In the genomic region with DNA sequence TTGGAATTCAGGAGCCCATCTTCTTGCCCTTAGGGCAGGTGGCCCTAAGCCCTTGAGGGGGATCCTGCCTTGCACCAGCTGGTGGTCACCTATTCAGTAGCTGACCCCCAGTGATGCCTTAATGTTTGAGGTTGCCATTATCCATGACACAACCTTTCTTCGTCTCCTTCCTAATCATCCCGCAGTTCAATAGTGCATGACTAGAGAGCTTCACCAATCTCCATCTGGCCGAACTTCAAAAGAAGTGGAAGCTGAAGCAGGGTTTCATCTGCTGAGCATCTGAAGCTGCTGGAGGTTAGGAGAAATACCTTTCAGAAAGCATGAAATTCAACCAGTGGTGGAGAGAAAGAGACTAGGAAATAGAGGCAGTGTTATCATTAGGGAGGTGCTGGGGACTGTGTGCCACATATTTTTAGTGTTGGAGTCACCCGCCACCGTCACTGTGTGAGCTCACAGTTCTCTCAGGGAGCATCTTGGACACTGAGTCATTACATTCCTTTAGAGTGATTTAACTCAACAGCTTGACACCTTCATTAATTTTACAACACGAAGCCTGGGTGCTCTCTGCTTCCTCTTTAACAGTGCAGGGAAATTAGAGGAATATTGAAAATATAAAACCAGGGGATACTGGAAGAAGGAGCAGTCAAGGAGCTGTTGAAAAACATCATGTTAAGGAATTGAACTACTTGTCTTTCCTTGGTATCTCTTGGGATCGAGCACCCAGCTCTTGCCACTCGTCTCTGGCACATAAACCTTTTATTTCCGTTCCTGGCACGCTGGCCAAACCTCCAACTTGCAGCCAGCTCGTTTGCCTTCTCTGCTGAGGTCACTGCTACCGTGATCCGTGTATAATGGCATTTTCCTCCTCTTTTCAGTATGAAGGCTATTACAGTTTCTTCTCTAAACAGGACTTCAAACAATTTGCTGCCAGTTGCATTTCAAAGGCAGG, we compare ENCODE assay signal across 12 cellular contexts. TPM values are rescaled to one million over a fixed set of nuclear protein-coding genes. Genes with fewer than 3 reads are reported as not detected.
DNase-seq lines count a peak whose midpoint lies in the region; ATAC-seq and TF ChIP-seq lines count a peak whose summit lies in the region.
"Had no signal": no experiment of that assay in that cellular context is flagged by ENCODE, and none has a peak within 500 bp of the region (broad histone marks: within the 10 kb centered on the region; RNA-seq: fewer than 3 reads in every experiment).

No MANE protein-coding gene starts in this region.

- H2BK5ac ChIP-seq in IMR-90 (ENCODE audit: low read depth, low read length, poor library complexity, severe bottlenecking), result peak overlapping the region; percentile 98
- peak overlapping the region; percentile 74 for H2BK5ac ChIP-seq in mesenchymal stem cell (ENCODE audit: low read depth, low read length, poor library complexity, severe bottlenecking)

- H3K4me3 ChIP-seq in IMR-90 (ENCODE audit: insufficient read depth, low read depth, low read length) (peak overlapping the region; percentile 36; the same call in 1 of the 2 replicates), mesenchymal stem cell (ENCODE audit: insufficient read depth in 1 of 2, low read depth in 1 of 2, low read length in 2 of 2) (no peak overlapping the region)
- H3K4me3 ChIP-seq: tibial nerve had no signal

- H2AK5ac ChIP-seq in IMR-90 (ENCODE audit: low read depth, low read length) (peak overlapping the region; percentile 87), mesenchymal stem cell (ENCODE audit: low read length, severe bottlenecking) (peak overlapping the region; percentile 81)

- H3K36me3 ChIP-seq in IMR-90 (ENCODE audit: control insufficient read depth, insufficient read depth, low read length) (no peaks in the 10 kb centered on the region), mesenchymal stem cell (ENCODE audit: control insufficient read depth in 1 of 2, insufficient read depth in 2 of 2, low read depth in 1 of 2, low read length in 2 of 2) (no peaks in the 10 kb centered on the region)
- H3K36me3 ChIP-seq: tibial nerve had no signal

- TF ChIP-seq CTCF in IMR-90 (conservative IDR thresholded peaks at IDR 0.05; ENCODE audit: low read depth, low read length), result no peak

- H3K27me3 Mint-ChIP-seq in dendritic cell treated with granulocyte-macrophage colony-stimulating factor and Interleukin-4, amounts not matched to agents 40 ng/mL and 50 ng/mL, for 4 days, result no peaks in the 10 kb centered on the region

- peak overlapping the region; percentile 2 for H2AFZ ChIP-seq in IMR-90 (replicated peaks; ENCODE audit: low read length, poor library complexity)
- H2AFZ ChIP-seq in mesenchymal stem cell (ENCODE audit: low read depth, low read length), result no peak overlapping the region

- peak overlapping the region; percentile 45 for H2BK15ac ChIP-seq in IMR-90 (ENCODE audit: low read depth, low read length)
- H2BK15ac ChIP-seq in mesenchymal stem cell (ENCODE audit: low read depth, poor library complexity, severe bottlenecking), result no peak overlapping the region

- dilution Hi-C loops in IMR-90 (cut with HindIII; ENCODE audit: low sequenced_read_pairs, unreplicated experiment), result no loop called here

- H3K27ac ChIP-seq in IMR-90 (ENCODE audit: insufficient read depth, low read length) (peak overlapping the region; percentile 67), mesenchymal stem cell (ENCODE audit: low read length, poor library complexity, severe bottlenecking) (peak overlapping the region; percentile 94)
- H3K27ac ChIP-seq: C4-2B, tibial nerve had no signal

- H2BK120ac ChIP-seq in IMR-90 (ENCODE audit: low read depth, low read length), result peak overlapping the region; percentile 77
- no peak overlapping the region for H2BK120ac ChIP-seq in mesenchymal stem cell (ENCODE audit: low read depth, low read length)

- H3K4ac ChIP-seq in IMR-90 (ENCODE audit: low read depth, low read length) (peak overlapping the region; percentile 87), mesenchymal stem cell (ENCODE audit: low read depth in 1 of 2, low read length in 2 of 2) (peak overlapping the region in 1 of 2 experiments; percentile 37)

- no peaks in the 10 kb centered on the region for H3K27me3 ChIP-seq in IMR-90 (ENCODE audit: control insufficient read depth, insufficient read depth, low read length)
- no peaks in the 10 kb centered on the region for H3K27me3 ChIP-seq in mesenchymal stem cell (ENCODE audit: control insufficient read depth in 1 of 2, insufficient read depth in 1 of 2, low read length in 2 of 2)
- H3K27me3 ChIP-seq: tibial nerve had no signal

- H4K91ac ChIP-seq in IMR-90 (ENCODE audit: insufficient read depth, low read depth, low read length), result peak overlapping the region; percentile 90
- H4K91ac ChIP-seq in mesenchymal stem cell (ENCODE audit: low read length), result peak overlapping the region; percentile 43

- H3K79me1 ChIP-seq in IMR-90 (ENCODE audit: low read depth in 1 of 2, low read length in 2 of 2) (peaks cover 37 to 46% of the 10 kb centered on the region in 2 experiments), mesenchymal stem cell (replicated peaks; ENCODE audit: low read length, poor library complexity, severe bottlenecking) (peaks cover 20% of the 10 kb centered on the region)

- H3K14ac ChIP-seq in IMR-90 (replicated peaks; ENCODE audit: low read depth, low read length) (peak overlapping the region; percentile 42), mesenchymal stem cell (ENCODE audit: low read length in 2 of 2) (peak overlapping the region in 1 of 2 experiments; percentile 71)

- H3K9me3 Mint-ChIP-seq in dendritic cell treated with granulocyte-macrophage colony-stimulating factor and Interleukin-4, amounts not matched to agents 40 ng/mL and 50 ng/mL, for 4 days, result no peaks in the 10 kb centered on the region

- no peaks in the 10 kb centered on the region for H3K9me3 ChIP-seq in IMR-90 (ENCODE audit: control insufficient read depth, insufficient read depth, low read length)
- no peaks in the 10 kb centered on the region for H3K9me3 ChIP-seq in mesenchymal stem cell (ENCODE audit: control insufficient read depth, low read length)
- H3K9me3 ChIP-seq: tibial nerve had no signal

- peak; percentile 76 for ATAC-seq in IMR-90 (ENCODE audit: low read depth)
- ATAC-seq in GM18861 (IDR thresholded peaks at IDR 0.05; ENCODE audit: unreplicated experiment), result no peak

- H3K18ac ChIP-seq in IMR-90 (ENCODE audit: low read depth, low read length) (peak overlapping the region; percentile 77), mesenchymal stem cell (ENCODE audit: low read depth in 1 of 2, low read length in 2 of 2) (peak overlapping the region; percentile 19 to 80)

- peak overlapping the region; percentile 34 for H3K56ac ChIP-seq in IMR-90 (ENCODE audit: extremely low read depth, insufficient read depth, low read length)

- WGBS in IMR-90 (ENCODE audit: extremely low coverage in 2 of 2, insufficient read length in 1 of 2), 2 experiments, result 0% methylated on average over 5 of the region's 13 CpGs; no CpG with 5 or more reads in 1 of the 2 experiments
- whole genome bisulfite sequencing in mesenchymal stem cell, result 7% methylated on average over 13 of the region's 13 CpGs

- TF ChIP-seq POLR2A in IMR-90 (IDR thresholded peaks at IDR 0.05; ENCODE audit: low read depth, low read length), result peak; percentile 40; the same call in 1 of the 2 replicates

- peaks cover 7% of the 10 kb centered on the region; the same call in 1 of the 2 replicates for H3K9me1 ChIP-seq in IMR-90 (ENCODE audit: insufficient read depth, low read length)

- H4K8ac ChIP-seq in IMR-90 (ENCODE audit: low read depth in 2 of 2, low read length in 2 of 2) (peak overlapping the region; percentile 67 to 85), mesenchymal stem cell (ENCODE audit: low read length) (no peak overlapping the region)

- TF ChIP-seq RAD21 in IMR-90 (IDR thresholded peaks at IDR 0.05; ENCODE audit: low read length), result no peak

- H3K23ac ChIP-seq in IMR-90 (ENCODE audit: low read depth, low read length) (peak overlapping the region; percentile 50), mesenchymal stem cell (ENCODE audit: low read length in 2 of 2) (no peak overlapping the region)

- DNase-seq in A172 (ENCODE audit: low spot score), result peak; percentile 92
- peak; percentile 93 for DNase-seq in IMR-90
- peak; percentile 91 for DNase-seq in mesenchymal stem cell
- DNase-seq in activated effector memory CD4-positive, alpha-beta T cell treated with anti-CD3 and anti-CD28 coated beads, Interleukin-2, amount 50 U/mL, for 16 hours, result no peak
- no peak for DNase-seq in NCI-H2196 (lab: John Stamatoyannopoulos, UW; ENCODE audit: unreplicated experiment)
- no peak for DNase-seq in NCI-H2171 treated with DMSO at 0.1 percent for 48 hours (lab: John Stamatoyannopoulos, UW)
- DNase-seq: activated gamma-delta T cell, NCI-H510A had no signal

- peak overlapping the region; percentile 47 for H3K27ac Mint-ChIP-seq in dendritic cell treated with granulocyte-macrophage colony-stimulating factor and Interleukin-4, amounts not matched to agents 40 ng/mL and 50 ng/mL, for 4 days

- H2BK12ac ChIP-seq in mesenchymal stem cell (ENCODE audit: low read length in 2 of 2), result peak overlapping the region; percentile 61 to 78

- intact Hi-C loops in IMR-90 (cut with micrococcal nuclease), result loop anchor here (5.0 kb wide), 1 partner anchor 479 kb away; no protein-coding TSS in a partner anchor
- intact Hi-C loops in dendritic cell treated with granulocyte-macrophage colony-stimulating factor and Interleukin-4, amounts not matched to agents 40 ng/mL and 50 ng/mL, for 4 days (cut with micrococcal nuclease), result no loop called here

- peak overlapping the region; percentile 87 for H4K5ac ChIP-seq in IMR-90 (ENCODE audit: low read depth, low read length)

- H4K20me1 ChIP-seq in IMR-90 (ENCODE audit: insufficient read depth, low read length), result peaks cover 15% of the 10 kb centered on the region; the same call in 1 of the 2 replicates

- BruUV-seq in IMR-90 (replicated peaks; lab: Mats Ljungman, UMichigan), result no TSS peak

- no peak overlapping the region for H2AK9ac ChIP-seq in IMR-90 (replicated peaks; ENCODE audit: low read depth, low read length, poor library complexity)

- H3K4me3 Mint-ChIP-seq in dendritic cell treated with granulocyte-macrophage colony-stimulating factor and Interleukin-4, amounts not matched to agents 40 ng/mL and 50 ng/mL, for 4 days, result no peak overlapping the region

- peaks cover 20% of the 10 kb centered on the region for H3K4me1 ChIP-seq in IMR-90 (ENCODE audit: control insufficient read depth, insufficient read depth, low read length)
- peaks cover 17% of the 10 kb centered on the region for H3K4me1 ChIP-seq in mesenchymal stem cell (ENCODE audit: control insufficient read depth, insufficient read depth, low read depth, low read length)

- CTCF ChIA-PET in IMR-90 (lab: Yijun Ruan, JAX), result interaction anchor here (1.2 kb wide), 1 partner anchor 21 kb away, joined by 5 read pairs; no protein-coding TSS in a partner anchor

- peak overlapping the region; percentile 74 for H2BK20ac ChIP-seq in IMR-90 (ENCODE audit: low read depth, low read length)

- peak overlapping the region; percentile 87 for H3K4me2 ChIP-seq in IMR-90 (ENCODE audit: low read depth, low read length)
- peak overlapping the region; percentile 49 for H3K4me2 ChIP-seq in mesenchymal stem cell (ENCODE audit: low read length, poor library complexity, severe bottlenecking)

- POLR2A ChIA-PET in IMR-90 (lab: Charles Lee; ENCODE audit: unreplicated experiment), result interaction anchor here (0.6 kb wide), 1 partner anchor 1336 kb away, joined by 3 read pairs; no protein-coding TSS in a partner anchor

- peaks cover 35% of the 10 kb centered on the region for H3K4me1 Mint-ChIP-seq in dendritic cell treated with granulocyte-macrophage colony-stimulating factor and Interleukin-4, amounts not matched to agents 40 ng/mL and 50 ng/mL, for 4 days (ENCODE audit: low read depth)

- H3K9ac ChIP-seq in IMR-90 (ENCODE audit: low read depth, low read length) (peak overlapping the region; percentile 65; the same call in 1 of the 2 replicates), mesenchymal stem cell (ENCODE audit: low read length) (no peak overlapping the region)

- peaks cover 4% of the 10 kb centered on the region for H3K36me3 Mint-ChIP-seq in dendritic cell treated with granulocyte-macrophage colony-stimulating factor and Interleukin-4, amounts not matched to agents 40 ng/mL and 50 ng/mL, for 4 days (ENCODE audit: low read depth)

- in situ Hi-C loops in IMR-90 (cut with MboI; ENCODE audit: low sequenced_read_pairs), result loop anchor here (10.0 kb wide), 1 partner anchor 166 kb away; no protein-coding TSS in a partner anchor

RNA-seq across cellular contexts. Expression of a gene that starts 53.6 kb away (rescaled TPM):
- total RNA-seq in A172 (2014; rRNA removed; shearing (Covaris generic)), result 5.9 and 14.3 TPM in 2 replicates
- total RNA-seq in IMR-90 (2012; rRNA removed), result 8.9 and 9.5 TPM in 2 replicates
- 22.0 and 22.5 TPM in 2 replicates for polyA plus RNA-seq in IMR-90 (2012; rRNA removed)
- 16.8 and 24.0 TPM in 2 replicates for polyA plus RNA-seq in IMR-90 (2012; cell fraction: cytosol; rRNA removed)
- 21.7 and 28.9 TPM in 2 replicates for polyA plus RNA-seq in IMR-90 (2012; cell fraction: nucleus; rRNA removed; ENCODE audit: low replicate concordance)
- 17.5 TPM for polyA plus RNA-seq in mesenchymal stem cell (2013, experiment 1 of 2)
- polyA plus RNA-seq in mesenchymal stem cell (2013, experiment 2 of 2), result 16.8 TPM

RNA-seq across cellular contexts. Expression of a gene that starts 56.0 kb away (rescaled TPM):
- total RNA-seq in A172 (2014; rRNA removed; shearing (Covaris generic)), result 29.9 and 31.3 TPM in 2 replicates
- total RNA-seq in IMR-90 (2012; rRNA removed), result 56.1 and 62.6 TPM in 2 replicates
- 25.3 and 28.1 TPM in 2 replicates for polyA plus RNA-seq in IMR-90 (2012; rRNA removed)
- 15.5 and 19.7 TPM in 2 replicates for polyA plus RNA-seq in IMR-90 (2012; cell fraction: cytosol; rRNA removed)
- 8.5 and 12.8 TPM in 2 replicates for polyA plus RNA-seq in IMR-90 (2012; cell fraction: nucleus; rRNA removed; ENCODE audit: low replicate concordance)
- 28.1 TPM for polyA plus RNA-seq in mesenchymal stem cell (2013, experiment 1 of 2)
- polyA plus RNA-seq in mesenchymal stem cell (2013, experiment 2 of 2), result 26.5 TPM

Comparison
In these comparisons a context has a peak if more than half of its experiments do, and no peak if none do; other contexts are left out.
1. DNase-seq: peak in A172 (single experiment), IMR-90 (single experiment) and mesenchymal stem cell (single experiment); none in activated effector memory CD4-positive, alpha-beta T cell treated with anti-CD3 and anti-CD28 coated beads, Interleukin-2, amount 50 U/mL, for 16 hours (single experiment), NCI-H2196 (single experiment) and NCI-H2171 treated with DMSO at 0.1 percent for 48 hours (single experiment).